In the genomic region with DNA sequence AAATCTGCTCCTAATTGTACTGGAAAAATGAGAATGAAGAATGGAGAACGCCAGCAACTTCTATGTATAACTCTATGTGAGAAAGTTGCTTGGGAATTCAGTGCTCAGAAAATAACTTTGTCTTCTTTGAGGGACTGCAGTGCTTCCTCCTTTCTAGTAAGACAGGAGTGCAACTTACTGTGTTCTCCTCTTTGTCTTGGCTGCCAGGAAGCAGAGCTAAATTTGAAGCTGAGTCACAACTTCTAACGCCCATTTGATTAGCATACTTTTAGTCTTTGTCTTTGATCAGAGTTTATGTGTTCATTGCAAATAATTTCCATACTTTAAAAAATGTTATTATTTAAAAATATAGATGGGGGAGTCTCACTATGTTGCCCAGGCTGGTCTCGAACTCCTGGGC, we compare ENCODE assay signal across 11 cellular contexts. TPM values are rescaled to one million over a fixed set of nuclear protein-coding genes. Genes with fewer than 3 reads are reported as not detected.
DNase-seq lines count a peak whose midpoint lies in the region; ATAC-seq and TF ChIP-seq lines count a peak whose summit lies in the region.
"Had no signal": no experiment of that assay in that cellular context is flagged by ENCODE, and none has a peak within 500 bp of the region (broad histone marks: within the 10 kb centered on the region; RNA-seq: fewer than 3 reads in every experiment).

No MANE protein-coding gene starts in this region.

- peak overlapping the region; percentile 98 to 100 (median 98) for H3K27ac Mint-ChIP-seq in CD14-positive monocyte
- H3K27ac Mint-ChIP-seq in T-cell: peak overlapping the region; percentile 94

- in situ Hi-C loops in IMR-90 (cut with MboI; ENCODE audit: low sequenced_read_pairs) (no loop called here), ACHN (cut with HindIII; ENCODE audit: low pct_ligation_motif_present, low pct_unique_long_range_greater_than_20kb, low sequenced_read_pairs) (no loop called here)

- no peaks in the 10 kb centered on the region for H3K79me1 ChIP-seq in IMR-90 (ENCODE audit: low read depth in 1 of 2, low read length in 2 of 2)

- peak overlapping the region; percentile 63; the same call in 1 of the 2 replicates for H2BK20ac ChIP-seq in IMR-90 (ENCODE audit: low read depth, low read length)

- peak overlapping the region; percentile 37 for H2BK5ac ChIP-seq in IMR-90 (ENCODE audit: low read depth, low read length, poor library complexity, severe bottlenecking)

- H3K9me3 Mint-ChIP-seq in CD14-positive monocyte (peaks cover 0 to 4% (median 0%) of the 10 kb centered on the region in 7 donors), T-cell (no peaks in the 10 kb centered on the region)

- peaks cover 9% of the 10 kb centered on the region for H3K4me1 ChIP-seq in IMR-90 (ENCODE audit: control insufficient read depth, insufficient read depth, low read length)
- peaks cover 25% of the 10 kb centered on the region for H3K4me1 ChIP-seq in foreskin keratinocyte
- H3K4me1 ChIP-seq in SJCRH30: peaks cover 23% of the 10 kb centered on the region

- H3K23ac ChIP-seq in IMR-90 (ENCODE audit: low read depth, low read length): no peak overlapping the region

- no peak overlapping the region for H3K27ac ChIP-seq in IMR-90 (ENCODE audit: insufficient read depth, low read length)
- no peak overlapping the region for H3K27ac ChIP-seq in foreskin keratinocyte
- H3K27ac ChIP-seq in SJCRH30: no peak overlapping the region

- CTCF ChIA-PET in IMR-90 (lab: Yijun Ruan, JAX): interaction anchor here (1.1 to 2.9 kb wide), 4 partner anchors 10 to 278 kb away, joined by 3 to 12 read pairs (median 4); no protein-coding TSS in a partner anchor
- CTCF ChIA-PET in T-cell (lab: Charles Lee): interaction anchor here (0.9 to 7.5 kb wide), 11 partner anchors 10 to 278 kb away, joined by 3 to 78 read pairs (median 4); no protein-coding TSS in a partner anchor

- no peak for TF ChIP-seq RAD21 in IMR-90 (IDR thresholded peaks at IDR 0.05; ENCODE audit: low read length)

- TF ChIP-seq POLR2A in IMR-90 (IDR thresholded peaks at IDR 0.05; ENCODE audit: low read depth, low read length): no peak

- no peaks in the 10 kb centered on the region for H4K20me1 ChIP-seq in IMR-90 (ENCODE audit: insufficient read depth, low read length)

- peak; percentile 57 for DNase-seq in CD14-positive monocyte (ENCODE audit: low spot score)
- DNase-seq in IMR-90: no peak
- DNase-seq in T-cell: no peak
- DNase-seq in foreskin keratinocyte: peak in 1 of 2 donors; percentile 47
- DNase-seq in ACHN: no peak
- DNase-seq in NCI-H774 (lab: John Stamatoyannopoulos, UW): no peak
- no peak for DNase-seq in SJCRH30
- DNase-seq: cortex of kidney, glutamatergic neuron, NCI-H2227 treated with DMSO at 0.1 percent for 48 hours had no signal

- H4K8ac ChIP-seq in IMR-90 (ENCODE audit: low read depth in 2 of 2, low read length in 2 of 2): peak overlapping the region in 1 of 2 experiments; percentile 36; a peak in 1 of 4 replicates

- H3K4ac ChIP-seq in IMR-90 (ENCODE audit: low read depth, low read length): peak overlapping the region; percentile 21; the same call in 1 of the 2 replicates

- BruUV-seq in IMR-90 (replicated peaks; lab: Mats Ljungman, UMichigan): no TSS peak

- H3K9me3 ChIP-seq in IMR-90 (ENCODE audit: control insufficient read depth, insufficient read depth, low read length): no peaks in the 10 kb centered on the region
- H3K9me3 ChIP-seq in SJCRH30 (replicated peaks): no peaks in the 10 kb centered on the region

- H3K4me1 Mint-ChIP-seq in CD14-positive monocyte (peaks cover 95% of the 10 kb centered on the region), T-cell (peaks cover 85 to 88% (median 88%) of the 10 kb centered on the region in 3 donors)

- no peak overlapping the region for H2AFZ ChIP-seq in IMR-90 (replicated peaks; ENCODE audit: low read length, poor library complexity)

- intact Hi-C loops in CD14-positive monocyte (cut with micrococcal nuclease) (loop anchor here (5.0 to 10.0 kb wide), 4 partner anchors 34 to 276 kb away; a partner anchor contains a TSS), IMR-90 (cut with micrococcal nuclease) (no loop called here)

- H2BK120ac ChIP-seq in IMR-90 (ENCODE audit: low read depth, low read length): peak overlapping the region; percentile 56; the same call in 1 of the 2 replicates

- no peak overlapping the region for H2BK15ac ChIP-seq in IMR-90 (ENCODE audit: low read depth, low read length)

- dilution Hi-C loops in IMR-90 (cut with HindIII; ENCODE audit: low sequenced_read_pairs, unreplicated experiment): no loop called here

- H2AK5ac ChIP-seq in IMR-90 (ENCODE audit: low read depth, low read length): peak overlapping the region; percentile 63; the same call in 1 of the 2 replicates

- TF ChIP-seq CTCF in CD14-positive monocyte (IDR thresholded peaks at IDR 0.05) (no peak), IMR-90 (conservative IDR thresholded peaks at IDR 0.05; ENCODE audit: low read depth, low read length) (no peak), foreskin keratinocyte (conservative IDR thresholded peaks at IDR 0.05) (no peak)

- H3K27me3 ChIP-seq in IMR-90 (ENCODE audit: control insufficient read depth, insufficient read depth, low read length) (no peaks in the 10 kb centered on the region), foreskin keratinocyte (no peaks in the 10 kb centered on the region), SJCRH30 (no peaks in the 10 kb centered on the region)

- H3K4me3 ChIP-seq in IMR-90 (ENCODE audit: insufficient read depth, low read depth, low read length) (no peak overlapping the region), SJCRH30 (no peak overlapping the region)

- peak overlapping the region; percentile 15; the same call in 1 of the 2 replicates for H3K18ac ChIP-seq in IMR-90 (ENCODE audit: low read depth, low read length)

- H3K36me3 ChIP-seq in IMR-90 (ENCODE audit: control insufficient read depth, insufficient read depth, low read length): no peaks in the 10 kb centered on the region
- H3K36me3 ChIP-seq in SJCRH30: no peaks in the 10 kb centered on the region

- WGBS in IMR-90 (ENCODE audit: extremely low coverage in 2 of 2, insufficient read length in 1 of 2), 2 experiments: no CpG with 5 or more reads among the region's 3 CpGs

- no peak overlapping the region for H3K4me2 ChIP-seq in IMR-90 (ENCODE audit: low read depth, low read length)

- no peak overlapping the region for H3K9ac ChIP-seq in IMR-90 (ENCODE audit: low read depth, low read length)

- H3K9me1 ChIP-seq in IMR-90 (ENCODE audit: insufficient read depth, low read length): peaks cover 5% of the 10 kb centered on the region; the same call in 1 of the 2 replicates

- H4K91ac ChIP-seq in IMR-90 (ENCODE audit: insufficient read depth, low read depth, low read length): 0 out of 2 replicates have a peak overlapping the region, but pooled peaks have one; percentile 37

- H3K27me3 Mint-ChIP-seq in CD14-positive monocyte (ENCODE audit: low read depth in 3 of 3): peaks cover 0 to 3% (median 2%) of the 10 kb centered on the region in 3 donors
- H3K27me3 Mint-ChIP-seq in T-cell: no peaks in the 10 kb centered on the region

- peak overlapping the region in 1 of 2 donors; percentile 73 for H3K4me3 Mint-ChIP-seq in CD14-positive monocyte
- H3K4me3 Mint-ChIP-seq in T-cell: no peak overlapping the region

- no peak overlapping the region for H4K5ac ChIP-seq in IMR-90 (ENCODE audit: low read depth, low read length)

- POLR2A ChIA-PET in IMR-90 (lab: Charles Lee; ENCODE audit: unreplicated experiment): no interaction called here
- POLR2A ChIA-PET in T-cell (lab: Charles Lee): interaction anchor here in 1 of 2 donors (0.6 kb wide), 1 partner anchor 36 kb away, joined by 3 read pairs; no protein-coding TSS in a partner anchor

- no peak overlapping the region for H2AK9ac ChIP-seq in IMR-90 (replicated peaks; ENCODE audit: low read depth, low read length, poor library complexity)

- ATAC-seq in IMR-90 (ENCODE audit: low read depth) (no peak), T-cell (replicated peaks in 1 of 4) (peak in 3 of 4 experiments; percentile 25 to 55 (median 53)), foreskin keratinocyte (peak; percentile 56), GM19452 (IDR thresholded peaks at IDR 0.05; ENCODE audit: unreplicated experiment) (no peak)

- peaks cover 46 to 48% of the 10 kb centered on the region in 2 donors for H3K36me3 Mint-ChIP-seq in CD14-positive monocyte
- peaks cover 48% of the 10 kb centered on the region for H3K36me3 Mint-ChIP-seq in T-cell

- H3K14ac ChIP-seq in IMR-90 (replicated peaks; ENCODE audit: low read depth, low read length): 0 out of 2 replicates have a peak overlapping the region, but pooled peaks have one; percentile 5

- no peak overlapping the region for H3K56ac ChIP-seq in IMR-90 (ENCODE audit: extremely low read depth, insufficient read depth, low read length)

TF ChIP-seq in IMR-90, 13 proteins besides CTCF, POLR2A, EP300 and RAD21:
- TF ChIP-seq SMC3 (IDR thresholded peaks at IDR 0.05; ENCODE audit: low read depth, low read length) (no peak), FOS (IDR thresholded peaks at IDR 0.05; ENCODE audit: low read depth, low read length) (no peak)

RNA-seq across cellular contexts. Expression of a gene that starts 6.6 kb away (rescaled TPM):
- polyA plus RNA-seq in CD14-positive monocyte (10 to 100 TPM; 20.8 to 36.3 TPM), IMR-90 (2012; rRNA removed) (0.27 and 0.29 TPM in 2 replicates), foreskin keratinocyte (15.6 and 15.7 TPM in 2 replicates)
- total RNA-seq in IMR-90 (2012; rRNA removed) (0.28 and 0.36 TPM in 2 replicates), T-cell (100 to 1,000 TPM; 103 to 134 (median 123) TPM), foreskin keratinocyte (17.5 and 19.6 TPM in 2 replicates)
- 0.24 and 0.30 TPM in 2 replicates for polyA plus RNA-seq in IMR-90 (2012; cell fraction: cytosol; rRNA removed)
- 0.14 and 0.45 TPM in 2 replicates for polyA plus RNA-seq in IMR-90 (2012; cell fraction: nucleus; rRNA removed; ENCODE audit: low replicate concordance)
- 6.3 and 6.6 TPM in 2 replicates for total RNA-seq in SJCRH30 (2014; rRNA removed; shearing (Covaris generic))

Comparison
In these comparisons a context has a peak if more than half of its experiments do, and no peak if none do; other contexts are left out.
1. ATAC-seq: peak in T-cell (3 of 4) and foreskin keratinocyte (single experiment); none in IMR-90 (single experiment) and GM19452 (single experiment).